In genomic region chr2:239689410-239689809, GRCh38 we compare ENCODE assay signal across 21 cellular contexts.
"Had no signal": no experiment of that assay in that cellular context is flagged by ENCODE, and none has a peak within 500 bp of the region (broad histone marks: within the 10 kb centered on the region; RNA-seq: fewer than 3 reads in every experiment).

No MANE protein-coding gene starts in this region.

- H3K9me3 ChIP-seq: breast epithelium, Peyer's patch had no signal

- H3K27ac ChIP-seq: breast epithelium, Peyer's patch, RWPE1 had no signal

- H3K27ac Mint-ChIP-seq: activated CD8-positive, alpha-beta T cell treated with anti-CD3 and anti-CD28 coated beads, Interleukin-2, amount 10 ng/mL, durations not matched to agents 7 days and 5 days; IgD-negative memory B cell; T-helper 17 cell; WTC11 had no signal

- H3K4me1 ChIP-seq: breast epithelium, Peyer's patch had no signal

- H3K9me3 Mint-ChIP-seq: IgD-negative memory B cell, WTC11 had no signal

- ATAC-seq: activated CD8-positive, alpha-beta T cell treated with anti-CD3 and anti-CD28 coated beads, Interleukin-2, amount 10 ng/mL, durations not matched to agents 7 days and 5 days; T-helper 17 cell; WTC11 had no signal

- DNase-seq: activated CD4-positive, alpha-beta T cell treated with anti-CD3 and anti-CD28 coated beads for 48 hours; activated CD4-positive, alpha-beta T cell treated with anti-CD3 and anti-CD28 coated beads, Interleukin-2, amount 50 U/mL, for 4 hours; activated CD4-positive, CD25-positive, alpha-beta regulatory T cell treated with anti-CD3 and anti-CD28 coated beads, Interleukin-2, amount 50 U/mL, for 72 hours; activated CD8-positive, alpha-beta memory T cell treated with anti-CD3 and anti-CD28 coated beads, Interleukin-2, amount 50 U/mL, for 48 hours; activated CD8-positive, alpha-beta T cell treated with anti-CD3 and anti-CD28 coated beads, Interleukin-2, amount 10 ng/mL, durations not matched to agents 7 days and 5 days; activated naive CD4-positive, alpha-beta T cell treated with anti-CD3 and anti-CD28 coated beads, Interleukin-2, amount 50 U/mL, for 16 hours; activated T-cell treated with anti-CD3 and anti-CD28 coated beads, Interleukin-2, amount 50 U/mL, for 1 hour; KG1; NCI-H1092; NCI-H1417 treated with DMSO at 0.1 percent for 48 hours; NCI-H1694 treated with DMSO at 0.1 percent for 48 hours; NCI-H2029 treated with DMSO at 0.1 percent for 48 hours; NCI-H524; Right ventricle myocardium superior; T-helper 17 cell; T-helper 9 cell had no signal

- H3K36me3 Mint-ChIP-seq: IgD-negative memory B cell, WTC11 had no signal

- H3K4me3 ChIP-seq: breast epithelium, Peyer's patch had no signal

- H3K27me3 ChIP-seq: breast epithelium, Peyer's patch had no signal

- H3K36me3 ChIP-seq: breast epithelium, Peyer's patch had no signal
